ENCODE assay signal across 24 cellular contexts in genomic region chr2:128293426-128293755, GRCh38. TPM values are rescaled to one million over a fixed set of nuclear protein-coding genes. Genes with fewer than 3 reads are reported as not detected.
DNase-seq lines count a peak whose midpoint lies in the region; ATAC-seq and TF ChIP-seq lines count a peak whose summit lies in the region.
"Had no signal": no experiment of that assay in that cellular context is flagged by ENCODE, and none has a peak within 500 bp of the region (broad histone marks: within the 10 kb centered on the region; RNA-seq: fewer than 3 reads in every experiment).

No MANE protein-coding gene starts in this region.

- peak overlapping the region; percentile 77 for H4K8ac ChIP-seq in mesenchymal stem cell (ENCODE audit: low read length)

- no peaks in the 10 kb centered on the region for H3K27me3 ChIP-seq in mesenchymal stem cell (ENCODE audit: control insufficient read depth in 1 of 2, insufficient read depth in 1 of 2, low read length in 2 of 2)

- no peak overlapping the region for H2AFZ ChIP-seq in mesenchymal stem cell (ENCODE audit: low read depth, low read length)
- H2AFZ ChIP-seq: PC-9 had no signal

- H3K4me1 ChIP-seq in mesenchymal stem cell (ENCODE audit: control insufficient read depth, insufficient read depth, low read depth, low read length) = peaks cover 32% of the 10 kb centered on the region

- intact Hi-C loops in Right ventricle myocardium inferior (cut with DNase I) (no loop called here), Right ventricle myocardium superior (cut with DNase I) (no loop called here)

- ATAC-seq in Right ventricle myocardium inferior (no peak), Right ventricle myocardium superior (ENCODE audit: poor library complexity) (no peak), SK-N-SH treated with all-trans-retinoic acid at 6 μM for 48 hours (no peak)
- no peak for ATAC-seq in stimulated activated naive B cell treated with anti-CD40 and anti-IgM and Interleukin-4, amounts not matched to agents 10 μg/mL and 1 μg/mL and 100 μg/mL, for 72 hours (replicated peaks)
- no peak for ATAC-seq in activated T-cell treated with anti-CD3 and anti-CD28 coated beads, Interleukin-2, amount 50 U/mL, for 72 hours (replicated peaks in 1 of 2)
- ATAC-seq: activated CD4-positive, CD25-positive, alpha-beta regulatory T cell treated with anti-CD3 and anti-CD28 coated beads, Interleukin-2, amount 50 U/mL, for 24 hours; T-cell had no signal

- H3K9me3 Mint-ChIP-seq in stimulated activated naive B cell treated with anti-CD40 and anti-IgM and Interleukin-4, amounts not matched to agents 10 μg/mL and 1 μg/mL and 100 μg/mL, for 72 hours = peaks cover 2% of the 10 kb centered on the region in 2 donors
- peaks cover 0 to 1% of the 10 kb centered on the region in 2 donors for H3K9me3 Mint-ChIP-seq in activated T-cell treated with anti-CD3 and anti-CD28 coated beads, Interleukin-2, amount 50 U/mL, for 72 hours
- H3K9me3 Mint-ChIP-seq: CD8-positive, alpha-beta memory T cell; dendritic cell treated with granulocyte-macrophage colony-stimulating factor and Interleukin-4, amounts not matched to agents 40 ng/mL and 50 ng/mL, for 4 days; T-cell had no signal

- H3K4me3 ChIP-seq in mesenchymal stem cell (ENCODE audit: insufficient read depth in 1 of 2, low read depth in 1 of 2, low read length in 2 of 2) = no peak overlapping the region
- H3K4me3 ChIP-seq: PC-9 had no signal

- no peak overlapping the region for H2BK5ac ChIP-seq in mesenchymal stem cell (ENCODE audit: low read depth, low read length, poor library complexity, severe bottlenecking)

- no peak overlapping the region for H2AK5ac ChIP-seq in mesenchymal stem cell (ENCODE audit: low read length, severe bottlenecking)

- H3K36me3 ChIP-seq in mesenchymal stem cell (ENCODE audit: control insufficient read depth in 1 of 2, insufficient read depth in 2 of 2, low read depth in 1 of 2, low read length in 2 of 2) = peaks cover 0 to 15% of the 10 kb centered on the region in 2 experiments

- no peak overlapping the region for H3K23ac ChIP-seq in mesenchymal stem cell (ENCODE audit: low read length in 2 of 2)

- H3K9me3 ChIP-seq in mesenchymal stem cell (ENCODE audit: control insufficient read depth, low read length) = no peaks in the 10 kb centered on the region

- no peak overlapping the region for H3K4me3 Mint-ChIP-seq in stimulated activated naive B cell treated with anti-CD40 and anti-IgM and Interleukin-4, amounts not matched to agents 10 μg/mL and 1 μg/mL and 100 μg/mL, for 72 hours
- H3K4me3 Mint-ChIP-seq in activated T-cell treated with anti-CD3 and anti-CD28 coated beads, Interleukin-2, amount 50 U/mL, for 72 hours = no peak overlapping the region
- H3K4me3 Mint-ChIP-seq: activated CD4-positive, alpha-beta memory T cell treated with anti-CD3 and anti-CD28 coated beads for 36 hours; CD8-positive, alpha-beta memory T cell; dendritic cell treated with granulocyte-macrophage colony-stimulating factor and Interleukin-4, amounts not matched to agents 40 ng/mL and 50 ng/mL, for 4 days; HFFc6; T-cell had no signal

- 91% methylated on average over 8 of the region's 8 CpGs for WGBS in mesenchymal stem cell

- peak overlapping the region; percentile 32 for H3K27ac ChIP-seq in caudate nucleus (ENCODE audit: low read depth, low read length)
- no peak overlapping the region for H3K27ac ChIP-seq in mesenchymal stem cell (ENCODE audit: low read length, poor library complexity, severe bottlenecking)
- H3K27ac ChIP-seq: 22Rv1, KMS-11, PC-9 had no signal

- peak overlapping the region in 1 of 2 experiments; percentile 22 for H2BK12ac ChIP-seq in mesenchymal stem cell (ENCODE audit: low read length in 2 of 2)

- no peak overlapping the region for H2BK15ac ChIP-seq in mesenchymal stem cell (ENCODE audit: low read depth, poor library complexity, severe bottlenecking)

- no peak overlapping the region for H3K18ac ChIP-seq in mesenchymal stem cell (ENCODE audit: low read depth in 1 of 2, low read length in 2 of 2)

- no peak overlapping the region for H4K91ac ChIP-seq in mesenchymal stem cell (ENCODE audit: low read length)

- no peak overlapping the region for H2BK120ac ChIP-seq in mesenchymal stem cell (ENCODE audit: low read depth, low read length)

- H3K4me1 Mint-ChIP-seq in stimulated activated naive B cell treated with anti-CD40 and anti-IgM and Interleukin-4, amounts not matched to agents 10 μg/mL and 1 μg/mL and 100 μg/mL, for 72 hours = peaks cover 40 to 81% of the 10 kb centered on the region in 2 donors
- no peaks in the 10 kb centered on the region for H3K4me1 Mint-ChIP-seq in activated T-cell treated with anti-CD3 and anti-CD28 coated beads, Interleukin-2, amount 50 U/mL, for 72 hours (ENCODE audit: low read depth)

- peaks cover 10 to 14% of the 10 kb centered on the region in 2 donors for H3K36me3 Mint-ChIP-seq in stimulated activated naive B cell treated with anti-CD40 and anti-IgM and Interleukin-4, amounts not matched to agents 10 μg/mL and 1 μg/mL and 100 μg/mL, for 72 hours
- peaks cover 2% of the 10 kb centered on the region in 2 donors for H3K36me3 Mint-ChIP-seq in activated T-cell treated with anti-CD3 and anti-CD28 coated beads, Interleukin-2, amount 50 U/mL, for 72 hours (ENCODE audit: insufficient read depth in 2 of 2)

- in situ Hi-C loops in G401 (cut with HindIII; ENCODE audit: low sequenced_read_pairs) = no loop called here

- no peak overlapping the region for H3K9ac ChIP-seq in mesenchymal stem cell (ENCODE audit: low read length)
- H3K9ac ChIP-seq: KMS-11 had no signal

- H3K14ac ChIP-seq in mesenchymal stem cell (ENCODE audit: low read length in 2 of 2) = no peak overlapping the region

- no peak overlapping the region for H3K4ac ChIP-seq in mesenchymal stem cell (ENCODE audit: low read depth in 1 of 2, low read length in 2 of 2)

- no peak overlapping the region for H3K4me2 ChIP-seq in mesenchymal stem cell (ENCODE audit: low read length, poor library complexity, severe bottlenecking)
- H3K4me2 ChIP-seq: KMS-11, PC-9 had no signal

- DNase-seq in Right ventricle myocardium inferior (ENCODE audit: missing footprints) (peak; percentile 33), Right ventricle myocardium superior (no peak), caudate nucleus (lab: John Stamatoyannopoulos, UW) (no peak), mesenchymal stem cell (no peak), G401 (ENCODE audit: low spot score) (no peak)
- no peak for DNase-seq in stimulated activated naive B cell treated with anti-CD40 and anti-IgM and Interleukin-4, amounts not matched to agents 10 μg/mL and 1 μg/mL and 100 μg/mL, for 72 hours
- no peak for DNase-seq in activated T-cell treated with anti-CD3 and anti-CD28 coated beads, Interleukin-2, amount 50 U/mL, for 72 hours
- DNase-seq: activated CD4-positive, alpha-beta memory T cell treated with anti-CD3 and anti-CD28 coated beads for 36 hours; AML-193; CD8-positive, alpha-beta memory T cell; glutamatergic neuron; HFFc6; NCI-H524; NK-92 treated with Interleukin-12 subunit alpha and Interleukin-12 subunit beta, amount 100 ng/mL, for 24 hours; PC-9; stimulated activated CD4-positive, alpha-beta T cell treated with anti-CD3 and anti-CD28 coated beads, Interleukin-12 subunit alpha, Interleukin-12 subunit beta, amount 100 ng/mL, for 4 hours; stimulated activated CD4-positive, alpha-beta T cell treated with anti-CD3 and anti-CD28 coated beads, Interleukin-4, amount 100 ng/mL, for 24 hours; stimulated activated naive CD4-positive, alpha-beta T cell treated with Interleukin-2 at 50 U/mL for 16 hours; T-cell had no signal

- H3K27me3 Mint-ChIP-seq in stimulated activated naive B cell treated with anti-CD40 and anti-IgM and Interleukin-4, amounts not matched to agents 10 μg/mL and 1 μg/mL and 100 μg/mL, for 72 hours = no peaks in the 10 kb centered on the region
- H3K27me3 Mint-ChIP-seq in activated T-cell treated with anti-CD3 and anti-CD28 coated beads, Interleukin-2, amount 50 U/mL, for 72 hours (ENCODE audit: low read depth) = no peaks in the 10 kb centered on the region
- H3K27me3 Mint-ChIP-seq: activated CD4-positive, alpha-beta memory T cell treated with anti-CD3 and anti-CD28 coated beads for 36 hours; CD8-positive, alpha-beta memory T cell; dendritic cell treated with granulocyte-macrophage colony-stimulating factor and Interleukin-4, amounts not matched to agents 40 ng/mL and 50 ng/mL, for 4 days; T-cell had no signal

- H3K27ac Mint-ChIP-seq in stimulated activated naive B cell treated with anti-CD40 and anti-IgM and Interleukin-4, amounts not matched to agents 10 μg/mL and 1 μg/mL and 100 μg/mL, for 72 hours = peak overlapping the region; percentile 56
- H3K27ac Mint-ChIP-seq in activated T-cell treated with anti-CD3 and anti-CD28 coated beads, Interleukin-2, amount 50 U/mL, for 72 hours = no peak overlapping the region
- H3K27ac Mint-ChIP-seq: activated CD4-positive, alpha-beta memory T cell treated with anti-CD3 and anti-CD28 coated beads for 36 hours; CD8-positive, alpha-beta memory T cell; dendritic cell treated with granulocyte-macrophage colony-stimulating factor and Interleukin-4, amounts not matched to agents 40 ng/mL and 50 ng/mL, for 4 days; HFFc6; T-cell had no signal

- peaks cover 34% of the 10 kb centered on the region for H3K79me1 ChIP-seq in mesenchymal stem cell (replicated peaks; ENCODE audit: low read length, poor library complexity, severe bottlenecking)

TF ChIP-seq in SK-N-SH treated with all-trans-retinoic acid at 6 μM for 48 hours, 23 proteins besides CTCF, POLR2A, EP300 and RAD21 (continues in another document):
- TF ChIP-seq CSDC2 (CRISPR knock-in tag; IDR thresholded peaks at IDR 0.05) (no peak), OSR1 (CRISPR knock-in tag; IDR thresholded peaks at IDR 0.05) (no peak), GLIS3 (CRISPR knock-in tag; IDR thresholded peaks at IDR 0.05) (no peak), PPARA (CRISPR knock-in tag; IDR thresholded peaks at IDR 0.05; ENCODE audit: borderline replicate concordance) (no peak), ESRRG (CRISPR knock-in tag; IDR thresholded peaks at IDR 0.05) (no peak), ZFP3 (CRISPR knock-in tag; IDR thresholded peaks at IDR 0.05) (no peak), ISL1 (CRISPR knock-in tag; IDR thresholded peaks at IDR 0.05) (no peak)

RNA-seq across cellular contexts. Expression of gene HS6ST1, which starts 25.3 kb away (rescaled TPM):
- total RNA-seq in Right ventricle myocardium inferior (34.9 TPM), Right ventricle myocardium superior (35.1 TPM)
- polyA plus RNA-seq in mesenchymal stem cell (2013, experiment 1 of 2) = 37.7 TPM
- 37.3 TPM for polyA plus RNA-seq in mesenchymal stem cell (2013, experiment 2 of 2)
- total RNA-seq in G401 (2014; rRNA removed; shearing (Covaris generic)) = 45.2 and 45.4 TPM in 2 replicates
- total RNA-seq in activated T-cell treated with anti-CD3 and anti-CD28 coated beads, Interleukin-2, amount 50 U/mL, for 72 hours = 10 to 100 TPM; 10.6 to 11.3 TPM
